Comparison of ENCODE assay signal across 27 cellular contexts in genomic region chr7:28466885-28467284, GRCh38. TPM values are rescaled to one million over a fixed set of nuclear protein-coding genes. Genes with fewer than 3 reads are reported as not detected.
"Had no signal": no experiment of that assay in that cellular context is flagged by ENCODE, and none has a peak within 500 bp of the region (broad histone marks: within the 10 kb centered on the region; RNA-seq: fewer than 3 reads in every experiment).

No MANE protein-coding gene starts in this region.

- H3K9me3 Mint-ChIP-seq: natural killer cell treated with Interleukin-12 subunit alpha and Interleukin-12 subunit beta and Interleukin-15 and Interleukin-18, amount 100 ng/mL, for 72 hours; type B pancreatic cell had no signal

- DNase-seq: head of caudate nucleus; hypothalamus; islet precursor cell; left ventricle myocardium inferior; midbrain; mucosa of descending colon; naive thymus-derived CD4-positive, alpha-beta T cell; nucleus accumbens; psoas muscle; right lobe of liver; stimulated activated CD4-positive, alpha-beta T cell treated with anti-CD3 and anti-CD28 coated beads, Interleukin-12 subunit alpha, Interleukin-12 subunit beta, amount 100 ng/mL, for 4 hours; stimulated activated CD4-positive, alpha-beta T cell treated with anti-CD3 and anti-CD28 coated beads, Interleukin-15, amount 100 ng/mL, for 24 hours; stimulated activated CD4-positive, alpha-beta T cell treated with anti-CD3 and anti-CD28 coated beads, Interleukin-2, amount 100 ng/mL, for 24 hours; stimulated activated CD4-positive, alpha-beta T cell treated with anti-CD3 and anti-CD28 coated beads, Interleukin-4, amount 100 ng/mL, for 24 hours; stimulated activated naive CD4-positive, alpha-beta T cell treated with Interleukin-2 at 50 U/mL for 16 hours; stimulated activated naive CD8-positive, alpha-beta T cell treated with anti-CD3 and anti-CD28 coated beads, Interleukin-15, amount 100 ng/mL, for 72 hours; substantia nigra had no signal

- H3K4me3 Mint-ChIP-seq: naive thymus-derived CD4-positive, alpha-beta T cell; natural killer cell treated with Interleukin-12 subunit alpha and Interleukin-12 subunit beta and Interleukin-15 and Interleukin-18, amount 100 ng/mL, for 72 hours; neural crest cell; stimulated activated effector memory CD8-positive, alpha-beta T cell treated with anti-CD3 and anti-CD28 coated beads, Interleukin-12 subunit alpha, Interleukin-12 subunit beta, amount 100 ng/mL, for 72 hours; stimulated activated naive CD8-positive, alpha-beta T cell treated with anti-CD3 and anti-CD28 coated beads, Interleukin-15, amount 100 ng/mL, for 72 hours; type B pancreatic cell had no signal

- H3K36me3 ChIP-seq: left ventricle myocardium inferior, right atrium auricular region, right lobe of liver, tibial nerve, vagina had no signal

- H3K27ac ChIP-seq: left ventricle myocardium inferior, parathyroid adenoma, psoas muscle, right atrium auricular region, right lobe of liver, tibial nerve, vagina had no signal

- H3K9ac ChIP-seq: parathyroid adenoma had no signal

- H3K4me1 Mint-ChIP-seq: naive thymus-derived CD4-positive, alpha-beta T cell; stimulated activated effector memory CD8-positive, alpha-beta T cell treated with anti-CD3 and anti-CD28 coated beads, Interleukin-12 subunit alpha, Interleukin-12 subunit beta, amount 100 ng/mL, for 72 hours; stimulated activated naive CD8-positive, alpha-beta T cell treated with anti-CD3 and anti-CD28 coated beads, Interleukin-15, amount 100 ng/mL, for 72 hours had no signal

- ATAC-seq: mucosa of descending colon; naive thymus-derived CD4-positive, alpha-beta T cell; psoas muscle; right lobe of liver; stimulated activated effector memory CD8-positive, alpha-beta T cell treated with anti-CD3 and anti-CD28 coated beads, Interleukin-12 subunit alpha, Interleukin-12 subunit beta, amount 100 ng/mL, for 72 hours; stimulated activated naive CD8-positive, alpha-beta T cell treated with anti-CD3 and anti-CD28 coated beads, Interleukin-15, amount 100 ng/mL, for 72 hours had no signal

- H3K27ac Mint-ChIP-seq: naive thymus-derived CD4-positive, alpha-beta T cell; natural killer cell treated with Interleukin-12 subunit alpha and Interleukin-12 subunit beta and Interleukin-15 and Interleukin-18, amount 100 ng/mL, for 72 hours; stimulated activated effector memory CD8-positive, alpha-beta T cell treated with anti-CD3 and anti-CD28 coated beads, Interleukin-12 subunit alpha, Interleukin-12 subunit beta, amount 100 ng/mL, for 72 hours; stimulated activated naive CD8-positive, alpha-beta T cell treated with anti-CD3 and anti-CD28 coated beads, Interleukin-15, amount 100 ng/mL, for 72 hours; type B pancreatic cell had no signal

- H3K4me2 ChIP-seq: smooth muscle cell had no signal

- H3K9me3 ChIP-seq: mucosa of descending colon, right atrium auricular region, right lobe of liver, tibial nerve, vagina had no signal

- H3K79me2 ChIP-seq: parathyroid adenoma had no signal

- H3K36me3 Mint-ChIP-seq: naive thymus-derived CD4-positive, alpha-beta T cell; natural killer cell treated with Interleukin-12 subunit alpha and Interleukin-12 subunit beta and Interleukin-15 and Interleukin-18, amount 100 ng/mL, for 72 hours; stimulated activated effector memory CD8-positive, alpha-beta T cell treated with anti-CD3 and anti-CD28 coated beads, Interleukin-12 subunit alpha, Interleukin-12 subunit beta, amount 100 ng/mL, for 72 hours; type B pancreatic cell had no signal

- H2AFZ ChIP-seq: parathyroid adenoma had no signal

- H3K4me1 ChIP-seq: left ventricle myocardium inferior, parathyroid adenoma, psoas muscle, right atrium auricular region, right lobe of liver, tibial nerve, vagina had no signal

- H3K4me3 ChIP-seq: left ventricle myocardium inferior, lung, mucosa of descending colon, psoas muscle, right atrium auricular region, right lobe of liver, smooth muscle cell, tibial nerve, vagina had no signal

- H3K27me3 ChIP-seq: right atrium auricular region, right lobe of liver, tibial nerve, vagina had no signal

RNA-seq across cellular contexts. Expression of gene CREB5, which starts 54.6 kb away (rescaled TPM):
- polyA plus RNA-seq: naive thymus-derived CD4-positive, alpha-beta T cell had no signal
